8 cellular contexts compared by ENCODE assay signal in the genomic region with DNA sequence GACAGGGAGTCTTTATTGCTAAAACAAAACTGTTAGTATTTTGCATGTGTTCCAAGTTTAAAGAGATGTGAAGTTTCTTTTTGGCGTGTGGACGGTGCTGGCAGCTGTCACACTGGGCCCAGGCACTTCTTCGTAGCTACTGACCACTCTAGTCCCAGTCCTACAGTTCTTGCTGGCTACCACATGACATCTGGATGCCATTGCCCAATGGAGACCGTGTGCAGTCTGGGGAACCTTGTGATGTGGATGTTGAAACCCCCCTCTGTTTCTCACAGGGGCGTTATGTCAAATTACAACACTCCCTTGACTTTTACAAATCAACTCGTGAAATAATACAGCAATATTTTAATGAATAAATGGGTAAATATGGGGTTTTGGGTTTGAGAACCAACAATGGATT. TPM values are rescaled to one million over a fixed set of nuclear protein-coding genes. Genes with fewer than 3 reads are reported as not detected.
DNase-seq lines count a peak whose midpoint lies in the region; ATAC-seq, FAIRE-seq and TF ChIP-seq lines count a peak whose summit lies in the region.

No MANE protein-coding gene starts in this region.

- in situ Hi-C loops in K562 (cut with MboI), result no loop called here

- H4K20me1 ChIP-seq in DND-41 (ENCODE audit: insufficient read depth, low read length) (no peaks in the 10 kb centered on the region), K562 (replicated peaks; ENCODE audit: control insufficient read depth, insufficient read depth, low read length) (no peaks in the 10 kb centered on the region)

- peak overlapping the region; percentile 60 for H3K56ac ChIP-seq in mesendoderm (ENCODE audit: low read length)

- H3K36me3 ChIP-seq in DND-41 (ENCODE audit: insufficient read depth, low read length) (no peaks in the 10 kb centered on the region), K562 (ENCODE audit: control insufficient read depth, insufficient read depth, low read length) (no peaks in the 10 kb centered on the region), mesendoderm (ENCODE audit: control insufficient read depth, insufficient read depth, low read length) (no peaks in the 10 kb centered on the region)

- H3K79me1 ChIP-seq in mesendoderm (ENCODE audit: low read length), result peaks cover 4% of the 10 kb centered on the region

- H3K4ac ChIP-seq in mesendoderm (ENCODE audit: low read depth, low read length), result no peak overlapping the region

- no peak overlapping the region for H3K23ac ChIP-seq in mesendoderm (ENCODE audit: low read length)

- peak overlapping the region; percentile 2 for H3K18ac ChIP-seq in mesendoderm (ENCODE audit: low read length)

- H2AK5ac ChIP-seq in mesendoderm (ENCODE audit: low read length), result peak overlapping the region; percentile 29

- POLR2A ChIA-PET in K562 (lab: Yijun Ruan, JAX), result interaction anchor here (0.8 to 1.2 kb wide), 4 partner anchors 32 to 845 kb away, joined by 3 to 4 read pairs (median 4); no protein-coding TSS in a partner anchor

- peaks cover 25% of the 10 kb centered on the region for H3K4me1 ChIP-seq in DND-41 (ENCODE audit: insufficient read depth, low read length)
- peaks cover 0 to 12% of the 10 kb centered on the region in 2 experiments; a peak in 3 of 5 replicates for H3K4me1 ChIP-seq in K562 (replicated peaks in 1 of 2; ENCODE audit: control insufficient read depth in 2 of 2, insufficient read depth in 2 of 2, low read length in 2 of 2)
- H3K4me1 ChIP-seq in mesendoderm (ENCODE audit: control insufficient read depth, low read depth, low read length), result peaks cover 4% of the 10 kb centered on the region

- no TSS peak for BruUV-seq in K562 (replicated peaks; lab: Mats Ljungman, UMichigan)

- no peak overlapping the region for H4K5ac ChIP-seq in mesendoderm (ENCODE audit: low read length)

- H2BK5ac ChIP-seq in mesendoderm (ENCODE audit: low read length), result peak overlapping the region; percentile 36

- H3K79me2 ChIP-seq in DND-41 (ENCODE audit: insufficient read depth, low read length) (no peaks in the 10 kb centered on the region), K562 (ENCODE audit: control insufficient read depth, insufficient read depth, low read length) (peaks cover 36% of the 10 kb centered on the region), mesendoderm (ENCODE audit: control insufficient read depth, insufficient read depth, low read length) (peaks cover 14% of the 10 kb centered on the region)

- H3K27ac Mint-ChIP-seq in IgD-negative memory B cell, result peak overlapping the region in 2 of 3 donors; percentile 96 to 98

- DNase-seq in DND-41 (no peak), K562 (ENCODE audit: extremely low read depth in 1 of 4, low spot score in 3 of 4) (peak in 2 of 4 experiments; percentile 21 to 31), mesendoderm (peak; percentile 13), mesenteric fat pad (ENCODE audit: low spot score) (no peak), frontal cortex (ENCODE audit: low spot score in 2 of 2) (no peak), NCI-H748 treated with DMSO at 0.1 percent for 48 hours (lab: John Stamatoyannopoulos, UW) (no peak)

- FAIRE-seq in K562 (lab: Jason Lieb, UNC), result no peak
- FAIRE-seq in frontal cortex (lab: Jason Lieb, UNC), result no peak

- no peaks in the 10 kb centered on the region for H3K9me1 ChIP-seq in K562 (ENCODE audit: control insufficient read depth, insufficient read depth, low read length)

- ATAC-seq in DND-41 (ENCODE audit: insufficient read depth, low read depth) (peak; percentile 18; the same call in 2 of the 3 replicates), GM21390 (IDR thresholded peaks at IDR 0.05; ENCODE audit: unreplicated experiment) (peak; percentile 17), K562 (peak; percentile 68)

- H2AFZ ChIP-seq in DND-41 (ENCODE audit: low read depth, low read length) (peak overlapping the region; percentile 94), K562 (ENCODE audit: low read depth, low read length) (peak overlapping the region; percentile 85)

- H3K4me3 ChIP-seq in DND-41 (ENCODE audit: low read depth in 1 of 2, low read length in 2 of 2) (peak overlapping the region; percentile 31 to 63; a peak in 3 of 4 replicates), K562 (peak overlapping the region; percentile 49), mesendoderm (ENCODE audit: low read length) (no peak overlapping the region)

- CTCF ChIA-PET in K562 (lab: Yijun Ruan, JAX; ENCODE audit: low intra/inter-chr PET ratio), result no interaction called here

- H3K36me3 Mint-ChIP-seq in IgD-negative memory B cell, result peaks cover 3% of the 10 kb centered on the region

- H2BK120ac ChIP-seq in mesendoderm (ENCODE audit: low read depth, low read length), result no peak overlapping the region

- H4K8ac ChIP-seq in mesendoderm (ENCODE audit: low read depth, low read length), result no peak overlapping the region

- H3K4me3 Mint-ChIP-seq in IgD-negative memory B cell, result peak overlapping the region; percentile 95 to 99 (median 96)

- TF ChIP-seq EP300 in K562 (IDR thresholded peaks at IDR 0.05; ENCODE audit: low read length), result no peak

- intact Hi-C loops in K562 (cut with micrococcal nuclease), result loop anchor here (2.0 to 10.0 kb wide), 2 partner anchors 96 to 148 kb away; no protein-coding TSS in a partner anchor

- H3K27ac ChIP-seq in DND-41 (ENCODE audit: low read length), result peak overlapping the region; percentile 78
- H3K27ac ChIP-seq in K562 (ENCODE audit: extremely low read depth, low read depth, low read length), result peak overlapping the region; percentile 41
- H3K27ac ChIP-seq in mesendoderm (ENCODE audit: low read depth, low read length), result no peak overlapping the region

- H3K27me3 Mint-ChIP-seq in IgD-negative memory B cell, result no peaks in the 10 kb centered on the region

- no peaks in the 10 kb centered on the region for H3K9me3 ChIP-seq in DND-41 (ENCODE audit: insufficient read depth, low read length, severe bottlenecking)
- no peaks in the 10 kb centered on the region for H3K9me3 ChIP-seq in K562 (replicated peaks; ENCODE audit: control insufficient read depth, insufficient read depth, low read depth, low read length)

- H3K4me1 Mint-ChIP-seq in IgD-negative memory B cell, result peaks cover 17 to 26% (median 24%) of the 10 kb centered on the region in 3 donors

- TF ChIP-seq CTCF in DND-41 (IDR thresholded peaks at IDR 0.05; ENCODE audit: borderline replicate concordance, extremely low read depth, low read length, poor library complexity, severe bottlenecking) (no peak), K562 (IDR thresholded peaks at IDR 0.05 in 2 of 3, conservative IDR thresholded peaks at IDR 0.05 in 1 of 3; ENCODE audit: insufficient read depth in 2 of 3, low read depth in 1 of 3, low read length in 3 of 3) (no peak)

- TF ChIP-seq RAD21 in K562 (CRISPR knock-in tag; conservative IDR thresholded peaks at IDR 0.05 in 1 of 2, IDR thresholded peaks at IDR 0.05 in 1 of 2), result no peak

- 0% methylated on average over 6 of the region's 6 CpGs for WGBS in K562 (ENCODE audit: insufficient coverage, low coverage, missing lambda C conversion rate)
- WGBS in mesendoderm (ENCODE audit: extremely low coverage, insufficient coverage, low lambda C conversion rate), result no CpG with 5 or more reads among the region's 6 CpGs

- H3K27me3 ChIP-seq in DND-41 (ENCODE audit: insufficient read depth, low read length, poor library complexity) (no peaks in the 10 kb centered on the region), K562 (ENCODE audit: control insufficient read depth in 2 of 2, insufficient read depth in 2 of 2, low read length in 2 of 2) (no peaks in the 10 kb centered on the region), mesendoderm (ENCODE audit: insufficient read depth, low read length, poor library complexity) (no peaks in the 10 kb centered on the region)

- peak overlapping the region; percentile 72 for H3K4me2 ChIP-seq in DND-41 (ENCODE audit: insufficient read depth, low read length)
- H3K4me2 ChIP-seq in K562 (ENCODE audit: insufficient read depth, low read length), result peak overlapping the region; percentile 85
- peak overlapping the region; percentile 51 for H3K4me2 ChIP-seq in mesendoderm (ENCODE audit: low read length)

- H2BK15ac ChIP-seq in mesendoderm (replicated peaks; ENCODE audit: low read depth), result no peak overlapping the region

- peak overlapping the region; percentile 66 for H3K9ac ChIP-seq in DND-41 (ENCODE audit: low read depth, low read length)
- peak overlapping the region; percentile 53 to 86; a peak in 3 of 4 replicates for H3K9ac ChIP-seq in K562 (ENCODE audit: insufficient read depth in 1 of 2, low read depth in 2 of 2, low read length in 2 of 2)
- H3K9ac ChIP-seq in mesendoderm (ENCODE audit: low read length), result peak overlapping the region; percentile 70

- TF ChIP-seq POLR2A in K562 (conservative IDR thresholded peaks at IDR 0.05), result no peak

- H3K9me3 Mint-ChIP-seq in IgD-negative memory B cell, result no peaks in the 10 kb centered on the region

TF ChIP-seq in K562, 482 proteins besides CTCF, POLR2A, EP300 and RAD21 (continues in another document):
- TF ChIP-seq CEBPG (CRISPR knock-in tag; IDR thresholded peaks at IDR 0.05) (no peak), CEBPG (tag; conservative IDR thresholded peaks at IDR 0.05 in 1 of 2, IDR thresholded peaks at IDR 0.05 in 1 of 2) (peak in 1 of 2 experiments; percentile 51; a peak in 2 of 4 replicates), CEBPB (tag; IDR thresholded peaks at IDR 0.05) (peak; percentile 60)

RNA-seq across cellular contexts. Expression of a gene that starts 1.1 kb away (rescaled TPM):
- 6.5 TPM for polyA plus RNA-seq in IgD-negative memory B cell
- total RNA-seq in K562 (2011; cell fraction: chromatin; rRNA removed; ENCODE audit: low replicate concordance), result 14.2 and 23.6 TPM in 2 replicates
- total RNA-seq in K562 (2011; cell fraction: nucleolus; rRNA removed), result 4.8 and 8.7 TPM in 2 replicates
- 10.3 and 12.5 TPM in 2 replicates for total RNA-seq in K562 (2011; cell fraction: nucleoplasm; rRNA removed)
- total RNA-seq in K562 (2014; rRNA removed), result 19.0 and 21.7 TPM in 2 replicates
- total RNA-seq in K562 (2014; rRNA removed; fragmentation: Illumina TruSeq; extraction: Trizol), result 28.3 and 30.7 TPM in 2 replicates
- 32.4 and 34.8 TPM in 2 replicates for total RNA-seq in K562 (2015; rRNA removed; fragmentation: Illumina TruSeq; extraction: Trizol)
- total RNA-seq in K562 (2021), result 18.0 and 24.4 TPM in 2 replicates
- 12.9 and 15.1 TPM in 2 replicates for polyA plus RNA-seq in K562 (2011; rRNA removed)
- 5.0 and 9.3 TPM in 2 replicates for polyA plus RNA-seq in K562 (2011; cell fraction: cytosol; rRNA removed)
- 9.5 and 11.1 TPM in 2 replicates for polyA plus RNA-seq in K562 (2011; cell fraction: nucleus; rRNA removed)
- 15.4 and 15.6 TPM in 2 replicates for polyA plus RNA-seq in K562 (2012)
- polyA plus RNA-seq in K562 (2014; fragmentation: Illumina TruSeq; extraction: Trizol), result 24.9 and 39.2 TPM in 2 replicates
- 1 to 10 TPM; 5.2 to 6.0 TPM for polyA plus RNA-seq in K562 (2014; fragmentation: Nextera tagmentation; extraction: Ambion mirVana)
- 13.2 and 13.8 TPM in 2 replicates for polyA plus RNA-seq in K562 (2014; rRNA removed)
- polyA minus RNA-seq in K562 (2011; rRNA and poly(A)+ RNA removed), result 68.5 and 72.9 TPM in 2 replicates
- 28.3 and 29.2 TPM in 2 replicates for polyA minus RNA-seq in K562 (2011; cell fraction: cytosol; rRNA and poly(A)+ RNA removed)
- 11.4 and 22.7 TPM in 2 replicates for polyA minus RNA-seq in K562 (2011; cell fraction: nucleus; rRNA and poly(A)+ RNA removed)
- 42.8 TPM for polyA plus RNA-seq in mesendoderm (2013, experiment 1 of 2)
- 40.8 TPM for polyA plus RNA-seq in mesendoderm (2013, experiment 2 of 2)
- total RNA-seq in mesenteric fat pad, result 35.7 TPM
- 163 TPM for total RNA-seq in frontal cortex

Comparison
In these comparisons a context has a peak if more than half of its experiments do, and no peak if none do; other contexts are left out.
1. ATAC-seq: peak in every context shown above with its lines; median percentile 68 in K562; 18 in DND-41; 17 in GM21390.